ENCODE assay signal across 26 cellular contexts in the genomic region with DNA sequence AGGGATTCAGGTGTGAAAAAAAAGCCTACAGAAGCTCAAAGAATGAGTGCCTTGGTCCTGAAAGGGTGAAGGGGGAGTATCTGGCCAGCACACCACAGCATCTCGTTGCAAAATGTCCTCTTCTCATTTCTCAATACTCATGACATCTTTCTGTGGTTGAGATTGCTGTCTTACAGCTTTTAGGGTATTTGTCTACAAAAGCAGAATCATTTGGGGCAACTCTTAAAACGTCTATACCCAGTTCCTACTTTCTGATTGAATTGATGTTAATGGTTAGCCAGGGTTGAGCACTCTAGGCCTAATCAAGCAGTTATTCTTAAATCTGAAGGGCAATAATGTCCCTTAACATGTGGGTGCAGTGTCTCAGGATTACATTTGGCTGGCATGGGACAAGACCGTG. TPM values are rescaled to one million over a fixed set of nuclear protein-coding genes. Genes with fewer than 3 reads are reported as not detected.
DNase-seq lines count a peak whose midpoint lies in the region; ATAC-seq, FAIRE-seq and TF ChIP-seq lines count a peak whose summit lies in the region.
"Had no signal": no experiment of that assay in that cellular context is flagged by ENCODE, and none has a peak within 500 bp of the region (broad histone marks: within the 10 kb centered on the region; RNA-seq: fewer than 3 reads in every experiment).

No MANE protein-coding gene starts in this region.

- peak; percentile 25 for ATAC-seq in gastroesophageal sphincter
- ATAC-seq: Panc1 had no signal

- TF ChIP-seq POLR2A in gastroesophageal sphincter (IDR thresholded peaks at IDR 0.05) (no peak), ovary (IDR thresholded peaks at IDR 0.05) (no peak)

- intact Hi-C loops in head of caudate nucleus (cut with DNase I) (no loop called here), ovary (cut with DNase I) (loop anchor here in 3 of 4 donors (5.0 to 10.0 kb wide), 4 partner anchors 433 to 674 kb away; no protein-coding TSS in a partner anchor)

- no peak for TF ChIP-seq EP300 in gastroesophageal sphincter (IDR thresholded peaks at IDR 0.05)
- no peak for TF ChIP-seq EP300 in ovary (IDR thresholded peaks at IDR 0.05)

- H3K27ac ChIP-seq in gastroesophageal sphincter (no peak overlapping the region), small intestine (ENCODE audit: low read depth in 1 of 2, low read length in 1 of 2) (no peak overlapping the region), ovary (no peak overlapping the region)
- H3K27ac ChIP-seq: 22Rv1 had no signal

- no peak for TF ChIP-seq CTCF in gastroesophageal sphincter (IDR thresholded peaks at IDR 0.05)
- no peak for TF ChIP-seq CTCF in ovary (IDR thresholded peaks at IDR 0.05)

- no peaks in the 10 kb centered on the region for H3K36me3 ChIP-seq in gastroesophageal sphincter
- H3K36me3 ChIP-seq in small intestine (ENCODE audit: control insufficient read depth in 2 of 2, insufficient read depth in 2 of 2, low read length in 2 of 2) = no peaks in the 10 kb centered on the region
- H3K36me3 ChIP-seq in ovary = no peaks in the 10 kb centered on the region

- no peaks in the 10 kb centered on the region for H3K9me3 ChIP-seq in gastroesophageal sphincter
- H3K9me3 ChIP-seq in small intestine (ENCODE audit: control insufficient read depth, low read depth) = no peaks in the 10 kb centered on the region
- H3K9me3 ChIP-seq in ovary = no peaks in the 10 kb centered on the region

- H3K4me3 ChIP-seq in gastroesophageal sphincter = no peak overlapping the region
- no peak overlapping the region for H3K4me3 ChIP-seq in small intestine (ENCODE audit: low read depth in 1 of 2, low read length in 2 of 2)
- H3K4me3 ChIP-seq in ovary = no peak overlapping the region

- no peak for FAIRE-seq in small intestine (lab: Jason Lieb, UNC)

- 48 to 72% methylated on average over 3 of the region's 3 CpGs for WGBS in gastroesophageal sphincter (ENCODE audit: low coverage in 1 of 2), 2 donors
- 23 to 40% (median 23%) methylated on average over 3 of the region's 3 CpGs for WGBS in small intestine, 3 donors
- WGBS in ovary, 3 donors = 71 to 77% (median 77%) methylated on average over 3 of the region's 3 CpGs

- peak; percentile 12 for DNase-seq in NK-92 treated with Interleukin-12 subunit alpha and Interleukin-12 subunit beta, amount 100 ng/mL, for 24 hours (lab: John Stamatoyannopoulos, UW)
- DNase-seq in NK-92 (lab: John Stamatoyannopoulos, UW; ENCODE audit: unreplicated experiment) = no peak
- peak; percentile 43 for DNase-seq in NOMO-1 treated with dmso at 0.1 percent for 144 hours (lab: John Stamatoyannopoulos, UW; ENCODE audit: unreplicated experiment)
- peak; percentile 32 for DNase-seq in small intestine
- no peak for DNase-seq in head of caudate nucleus
- no peak for DNase-seq in activated CD4-positive, CD25-positive, alpha-beta regulatory T cell treated with anti-CD3 and anti-CD28 coated beads, Interleukin-2, amount 50 U/mL, for 72 hours
- no peak for DNase-seq in ovary
- DNase-seq: activated CD4-positive, alpha-beta memory T cell treated with anti-CD3 and anti-CD28 coated beads, Interleukin-2, amount 10 ng/mL, durations not matched to agents 7 days and 5 days; activated CD4-positive, CD25-positive, alpha-beta regulatory T cell; activated naive CD4-positive, alpha-beta T cell; anterior cingulate cortex; Calu3; central memory CD4-positive, alpha-beta T cell; EL; foreskin melanocyte; natural killer cell; NCI-H146; NCI-H2171 treated with DMSO at 0.1 percent for 48 hours; NCI-H69; posterior cingulate gyrus; stimulated activated naive CD4-positive, alpha-beta T cell treated with Interleukin-2 at 50 U/mL for 16 hours; T-helper 9 cell; trophoblast cell had no signal

- H3K27me3 ChIP-seq in gastroesophageal sphincter (no peaks in the 10 kb centered on the region), small intestine (ENCODE audit: control insufficient read depth in 2 of 2, insufficient read depth in 2 of 2, low read length in 2 of 2) (no peaks in the 10 kb centered on the region), ovary (no peaks in the 10 kb centered on the region)

- no peaks in the 10 kb centered on the region for H3K4me1 ChIP-seq in gastroesophageal sphincter
- H3K4me1 ChIP-seq in small intestine (ENCODE audit: control insufficient read depth in 2 of 2, insufficient read depth in 1 of 2, low read depth in 1 of 2, low read length in 1 of 2) = peaks cover 0 to 2% of the 10 kb centered on the region in 2 donors
- H3K4me1 ChIP-seq in ovary (ENCODE audit: insufficient read depth) = no peaks in the 10 kb centered on the region

RNA-seq across cellular contexts. Expression of a gene that starts 21.2 kb away (rescaled TPM):
- total RNA-seq in gastroesophageal sphincter (10 to 100 TPM; 20.1 to 37.3 (median 28.1) TPM), ovary (10 to 100 TPM; 18.7 to 41.8 (median 31.6) TPM)
- polyA plus RNA-seq in small intestine (10 to 100 TPM; 10.3 to 18.9 (median 14.3) TPM), ovary (10 to 100 TPM; 12.7 to 12.9 TPM)

Comparison
In these comparisons a context has a peak if more than half of its experiments do, and no peak if none do; other contexts are left out.
1. DNase-seq: peak in NK-92 treated with Interleukin-12 subunit alpha and Interleukin-12 subunit beta, amount 100 ng/mL, for 24 hours (single experiment), NOMO-1 treated with dmso at 0.1 percent for 144 hours (single experiment) and small intestine (single experiment); none in NK-92 (single experiment), head of caudate nucleus (0 of 42), activated CD4-positive, CD25-positive, alpha-beta regulatory T cell treated with anti-CD3 and anti-CD28 coated beads, Interleukin-2, amount 50 U/mL, for 72 hours (single experiment) and ovary (0 of 5).